Comparison of ENCODE assay signal across 12 cellular contexts in genomic region chr20:20002101-20002998, GRCh38. TPM values are rescaled to one million over a fixed set of nuclear protein-coding genes. Genes with fewer than 3 reads are reported as not detected.
DNase-seq lines count a peak whose midpoint lies in the region; ATAC-seq and TF ChIP-seq lines count a peak whose summit lies in the region.
"Had no signal": no experiment of that assay in that cellular context is flagged by ENCODE, and none has a peak within 500 bp of the region (broad histone marks: within the 10 kb centered on the region; RNA-seq: fewer than 3 reads in every experiment).

No MANE protein-coding gene starts in this region.

- peaks cover 13% of the 10 kb centered on the region for H3K4me1 Mint-ChIP-seq in activated T-helper 17 cell treated with anti-CD3 and anti-CD28 coated beads, Interleukin-2, amount 50 U/mL, for 72 hours

- H3K4me3 Mint-ChIP-seq in activated T-helper 17 cell treated with anti-CD3 and anti-CD28 coated beads, Interleukin-2, amount 50 U/mL, for 72 hours = peak overlapping the region; percentile 76

- H3K27me3 Mint-ChIP-seq in activated T-helper 17 cell treated with anti-CD3 and anti-CD28 coated beads, Interleukin-2, amount 50 U/mL, for 72 hours = peaks cover 47% of the 10 kb centered on the region

- peak; percentile 43 for DNase-seq in NCI-H748 (lab: John Stamatoyannopoulos, UW; ENCODE audit: unreplicated experiment)
- no peak for DNase-seq in NCI-H748 treated with DMSO at 0.1 percent for 48 hours (lab: John Stamatoyannopoulos, UW)
- no peak for DNase-seq in left lung
- DNase-seq in suprapubic skin (ENCODE audit: low spot score in 2 of 2) = no peak
- DNase-seq in NCI-H1092 treated with DMSO at 0.1 percent for 48 hours (lab: John Stamatoyannopoulos, UW) = no peak
- DNase-seq in DMS79 treated with DMSO at 0.1 percent for 48 hours (lab: John Stamatoyannopoulos, UW) = no peak
- DNase-seq: NCI-H1694; stimulated activated naive CD4-positive, alpha-beta T cell had no signal

- H3K4me3 ChIP-seq in left lung (no peak overlapping the region), suprapubic skin (no peak overlapping the region)

- H3K9me3 ChIP-seq in left lung (no peaks in the 10 kb centered on the region), suprapubic skin (no peaks in the 10 kb centered on the region)

- no peak for TF ChIP-seq EP300 in suprapubic skin (IDR thresholded peaks at IDR 0.05)

- no peak for TF ChIP-seq CTCF in left lung (IDR thresholded peaks at IDR 0.05)
- TF ChIP-seq CTCF in suprapubic skin (IDR thresholded peaks at IDR 0.05) = no peak

- whole genome bisulfite sequencing in suprapubic skin = 43% methylated on average over 9 of the region's 9 CpGs

- ATAC-seq in activated T-helper 17 cell treated with anti-CD3 and anti-CD28 coated beads, Interleukin-2, amount 50 U/mL, for 72 hours (replicated peaks) = no peak
- ATAC-seq in left lung = peak; percentile 33
- ATAC-seq in GM18868 (IDR thresholded peaks at IDR 0.05; ENCODE audit: unreplicated experiment) = no peak

- H3K27ac ChIP-seq in left lung (peak overlapping the region; percentile 37 to 75), suprapubic skin (peak overlapping the region; percentile 66)

- no peaks in the 10 kb centered on the region for H3K9me3 Mint-ChIP-seq in activated T-helper 17 cell treated with anti-CD3 and anti-CD28 coated beads, Interleukin-2, amount 50 U/mL, for 72 hours
- H3K9me3 Mint-ChIP-seq: activated naive CD4-positive, alpha-beta T cell treated with anti-CD3 and anti-CD28 coated beads, Interleukin-2, amount 50 U/mL, for 72 hours had no signal

- peaks cover 16 to 65% of the 10 kb centered on the region in 2 donors for H3K4me1 ChIP-seq in left lung
- H3K4me1 ChIP-seq in suprapubic skin = peaks cover 25% of the 10 kb centered on the region

- intact Hi-C loops in left lung (cut with DNase I) = loop anchor here in 1 of 2 donors (10.0 kb wide), 1 partner anchor 308 kb away; no protein-coding TSS in a partner anchor

- no peak overlapping the region for H3K27ac Mint-ChIP-seq in activated T-helper 17 cell treated with anti-CD3 and anti-CD28 coated beads, Interleukin-2, amount 50 U/mL, for 72 hours

- H3K27me3 ChIP-seq in left lung (no peaks in the 10 kb centered on the region), suprapubic skin (no peaks in the 10 kb centered on the region)

- H3K36me3 ChIP-seq in left lung = peaks cover 0 to 53% of the 10 kb centered on the region in 2 donors
- H3K36me3 ChIP-seq in suprapubic skin = peaks cover 43% of the 10 kb centered on the region

- H3K36me3 Mint-ChIP-seq in activated T-helper 17 cell treated with anti-CD3 and anti-CD28 coated beads, Interleukin-2, amount 50 U/mL, for 72 hours (ENCODE audit: low read depth) = no peaks in the 10 kb centered on the region
- H3K36me3 Mint-ChIP-seq: activated naive CD4-positive, alpha-beta T cell treated with anti-CD3 and anti-CD28 coated beads, Interleukin-2, amount 50 U/mL, for 72 hours had no signal

- no peak for TF ChIP-seq POLR2A in suprapubic skin (IDR thresholded peaks at IDR 0.05)

RNA-seq across cellular contexts. Expression of gene NAA20, which starts 14.8 kb away (rescaled TPM):
- total RNA-seq in activated T-helper 17 cell treated with anti-CD3 and anti-CD28 coated beads, Interleukin-2, amount 50 U/mL, for 72 hours = 10 to 100 TPM; 39.9 to 81.4 TPM
- total RNA-seq in left lung (10 to 100 TPM; 48.7 to 60.1 TPM), suprapubic skin (10 to 100 TPM; 20.4 to 38.1 (median 36.5) TPM)

RNA-seq across cellular contexts. Expression of gene CRNKL1, which starts 49.9 kb away (rescaled TPM):
- 10 to 100 TPM; 16.2 to 18.4 TPM for total RNA-seq in activated T-helper 17 cell treated with anti-CD3 and anti-CD28 coated beads, Interleukin-2, amount 50 U/mL, for 72 hours
- total RNA-seq in left lung = 10 to 100 TPM; 17.9 to 20.1 TPM
- 10 to 100 TPM; 13.6 to 19.4 (median 16.7) TPM for total RNA-seq in suprapubic skin

RNA-seq across cellular contexts. Expression of gene CFAP61, which starts 50.0 kb away (rescaled TPM):
- not detected for total RNA-seq in activated T-helper 17 cell treated with anti-CD3 and anti-CD28 coated beads, Interleukin-2, amount 50 U/mL, for 72 hours
- 1 to 10 TPM in 1 of 2 donors, not detected in 1; 4.0 TPM for total RNA-seq in left lung
- total RNA-seq in suprapubic skin = under 1 TPM; 0.18 to 0.80 (median 0.57) TPM
- total RNA-seq: pulmonary artery endothelial cell had no signal
